17 cellular contexts compared by ENCODE assay signal in genomic region chr4:87657525-87657924, GRCh38. TPM values are rescaled to one million over a fixed set of nuclear protein-coding genes. Genes with fewer than 3 reads are reported as not detected.
DNase-seq lines count a peak whose midpoint lies in the region; ATAC-seq and TF ChIP-seq lines count a peak whose summit lies in the region.
"Had no signal": no experiment of that assay in that cellular context is flagged by ENCODE, and none has a peak within 500 bp of the region (broad histone marks: within the 10 kb centered on the region; RNA-seq: fewer than 3 reads in every experiment).

No MANE protein-coding gene starts in this region.

- CTCF ChIA-PET in HEK293 (lab: Yijun Ruan, JAX): interaction anchor here (0.7 kb wide), 1 partner anchor 9 kb away, joined by 3 read pairs; no protein-coding TSS in a partner anchor

- no peaks in the 10 kb centered on the region for H3K9me3 ChIP-seq in HEK293 (ENCODE audit: control insufficient read depth, insufficient read depth, low read depth, low read length)
- no peaks in the 10 kb centered on the region for H3K9me3 ChIP-seq in SJSA1 (replicated peaks)
- H3K9me3 ChIP-seq in psoas muscle: no peaks in the 10 kb centered on the region
- H3K9me3 ChIP-seq: adrenal gland, lower lobe of right lung had no signal

- no peak overlapping the region for H3K4me3 ChIP-seq in HEK293 (ENCODE audit: low read depth, low read length)
- H3K4me3 ChIP-seq in SJSA1: no peak overlapping the region
- H3K4me3 ChIP-seq in fibroblast of mammary gland (ENCODE audit: control insufficient read depth, low read depth, low read length): no peak overlapping the region
- no peak overlapping the region for H3K4me3 ChIP-seq in retinal pigment epithelial cell (ENCODE audit: low read length)
- no peak overlapping the region for H3K4me3 ChIP-seq in psoas muscle
- H3K4me3 ChIP-seq: adrenal gland, lower lobe of right lung had no signal

- intact Hi-C loops in psoas muscle (cut with DNase I): no loop called here

- in situ Hi-C loops in GM13976 (cut with MboI; ENCODE audit: low sequenced_read_pairs, unreplicated experiment): no loop called here

- H3K36me3 ChIP-seq in HEK293 (ENCODE audit: control insufficient read depth in 2 of 2, insufficient read depth in 1 of 2, low read length in 2 of 2): no peaks in the 10 kb centered on the region
- no peaks in the 10 kb centered on the region for H3K36me3 ChIP-seq in SJSA1
- no peaks in the 10 kb centered on the region for H3K36me3 ChIP-seq in psoas muscle (ENCODE audit: insufficient read depth in 1 of 2, low read depth in 1 of 2)
- H3K36me3 ChIP-seq: adrenal gland, lower lobe of right lung had no signal

- H3K27ac ChIP-seq in HEK293 (ENCODE audit: extremely low read depth, low read depth, low read length) (no peak overlapping the region; the same call in 1 of the 2 replicates), SJSA1 (0 out of 2 replicates have a peak overlapping the region, but pooled peaks have one; percentile 18), psoas muscle (no peak overlapping the region)
- H3K27ac ChIP-seq: adrenal gland, lower lobe of right lung had no signal

- POLR2A ChIA-PET in HEK293 (lab: Yijun Ruan, JAX): no interaction called here

- DNase-seq in SJSA1 (ENCODE audit: low read depth in 1 of 2, low spot score in 2 of 2) (peak in 1 of 2 experiments; percentile 37), fibroblast of mammary gland (ENCODE audit: low read depth) (peak; percentile 71), retinal pigment epithelial cell (ENCODE audit: low read depth) (peak; percentile 79), DMS79 treated with DMSO at 0.1 percent for 48 hours (lab: John Stamatoyannopoulos, UW) (no peak), GM13976 (ENCODE audit: low spot score) (no peak), NCI-H69 (lab: John Stamatoyannopoulos, UW) (no peak), psoas muscle (no peak)
- DNase-seq: activated CD4-positive, alpha-beta T cell treated with anti-CD3 and anti-CD28 coated beads for 36 hours; activated T-cell treated with anti-CD3 and anti-CD28 coated beads, Interleukin-2, amount 50 U/mL, for 1 hour; adrenal gland; effector CD4-positive, alpha-beta T cell; lower lobe of right lung; NCI-H2171 treated with DMSO at 0.1 percent for 48 hours; T-helper 17 cell had no signal

- H3K27me3 ChIP-seq in SJSA1 (replicated peaks) (no peaks in the 10 kb centered on the region), psoas muscle (ENCODE audit: insufficient read depth in 3 of 3, low read length in 2 of 3) (no peaks in the 10 kb centered on the region)
- H3K27me3 ChIP-seq: adrenal gland had no signal

- H3K4me1 ChIP-seq in HEK293 (ENCODE audit: control insufficient read depth, insufficient read depth, low read length): peaks cover 5% of the 10 kb centered on the region; the same call in 1 of the 2 replicates
- peaks cover 11% of the 10 kb centered on the region for H3K4me1 ChIP-seq in SJSA1 (replicated peaks)
- H3K4me1 ChIP-seq in psoas muscle: no peaks in the 10 kb centered on the region
- H3K4me1 ChIP-seq: adrenal gland had no signal

- WGBS in psoas muscle, 3 donors: 24 to 35% (median 34%) methylated on average over 3 of the region's 3 CpGs

- TF ChIP-seq CTCF in HEK293 (tag by site-specific recombination; IDR thresholded peaks at IDR 0.05) (no peak), fibroblast of mammary gland (conservative IDR thresholded peaks at IDR 0.05; ENCODE audit: control insufficient read depth, insufficient read depth, low read depth, low read length) (no peak), retinal pigment epithelial cell (conservative IDR thresholded peaks at IDR 0.05; ENCODE audit: low read depth, low read length) (no peak), GM13976 (IDR thresholded peaks at IDR 0.05; ENCODE audit: borderline replicate concordance, control extremely low read depth, extremely low read depth, insufficient read depth, missing control alignments) (no peak), psoas muscle (IDR thresholded peaks at IDR 0.05) (no peak)

- no peak for ATAC-seq in psoas muscle
- ATAC-seq: activated CD4-positive, alpha-beta T cell treated with anti-CD3 and anti-CD28 coated beads for 36 hours; lower lobe of right lung; T-helper 17 cell had no signal

TF ChIP-seq in HEK293, 187 proteins besides CTCF, POLR2A, EP300 and RAD21 (continues in another document):
- no peak for TF ChIP-seq ZNF202 (tag by site-specific recombination; IDR thresholded peaks at IDR 0.05; ENCODE audit: borderline replicate concordance)
- TF ChIP-seq ZNF248 (tag by site-specific recombination; IDR thresholded peaks at IDR 0.05): no peak
- no peak for TF ChIP-seq ZNF610 (tag by site-specific recombination; IDR thresholded peaks at IDR 0.05; ENCODE audit: borderline replicate concordance)
- 0 out of 2 replicates have a peak, but pooled peaks have one; percentile 41 for TF ChIP-seq ZNF600 (tag by site-specific recombination; IDR thresholded peaks at IDR 0.05)
- peak; percentile 42; the same call in 1 of the 2 replicates for TF ChIP-seq ZBTB17 (tag by site-specific recombination; IDR thresholded peaks at IDR 0.05)
- no peak for TF ChIP-seq ZNF561 (tag by site-specific recombination; IDR thresholded peaks at IDR 0.05; ENCODE audit: borderline replicate concordance)
- TF ChIP-seq ZNF398 (tag by site-specific recombination; IDR thresholded peaks at IDR 0.05): no peak
- TF ChIP-seq ZNF843 (tag by site-specific recombination; IDR thresholded peaks at IDR 0.05): 0 out of 2 replicates have a peak, but pooled peaks have one; percentile 22
- peak; percentile 84 for TF ChIP-seq ZNF629 (tag by site-specific recombination; IDR thresholded peaks at IDR 0.05)
- TF ChIP-seq ZNF366 (tag by site-specific recombination; conservative IDR thresholded peaks at IDR 0.05): peak; percentile 44
- no peak for TF ChIP-seq ZNF623 (tag by site-specific recombination; IDR thresholded peaks at IDR 0.05)
- TF ChIP-seq ZBTB6 (tag by site-specific recombination; IDR thresholded peaks at IDR 0.05): peak; percentile 94
- TF ChIP-seq ZFP41 (tag by site-specific recombination; IDR thresholded peaks at IDR 0.05; ENCODE audit: borderline replicate concordance): no peak
- peak; percentile 63 for TF ChIP-seq PRDM6 (tag by site-specific recombination; IDR thresholded peaks at IDR 0.05)
- TF ChIP-seq ZNF639 (tag by site-specific recombination; IDR thresholded peaks at IDR 0.05): peak; percentile 39; the same call in 1 of the 2 replicates
- TF ChIP-seq ZNF48 (tag by site-specific recombination; IDR thresholded peaks at IDR 0.05): no peak
- peak; percentile 51; the same call in 1 of the 2 replicates for TF ChIP-seq SP7 (tag by site-specific recombination; IDR thresholded peaks at IDR 0.05)

RNA-seq across cellular contexts. Expression of gene DMP1, which starts 7.4 kb away (rescaled TPM):
- not detected in 2 replicates for total RNA-seq in SJSA1 (2014; rRNA removed; shearing (Covaris generic))
- total RNA-seq in psoas muscle: not detected
- polyA plus RNA-seq in psoas muscle: under 1 TPM in 1 of 3 donors, not detected in 2; 0.01 TPM
- total RNA-seq: activated CD4-positive, alpha-beta T cell treated with anti-CD3 and anti-CD28 coated beads for 36 hours; adrenal gland; lower lobe of right lung; OCI-LY7; omental fat pad; T-helper 17 cell had no signal

RNA-seq across cellular contexts. Expression of gene DSPP, which starts 49.2 kb away (rescaled TPM):
- total RNA-seq in SJSA1 (2014; rRNA removed; shearing (Covaris generic)): not detected in 2 replicates
- total RNA-seq in psoas muscle: under 1 TPM in 1 of 4 donors, not detected in 3; 0.14 TPM
- under 1 TPM in 1 of 3 donors, not detected in 2; 0.01 TPM for polyA plus RNA-seq in psoas muscle
- total RNA-seq: activated CD4-positive, alpha-beta T cell treated with anti-CD3 and anti-CD28 coated beads for 36 hours; adrenal gland; lower lobe of right lung; OCI-LY7; omental fat pad; T-helper 17 cell had no signal
- polyA plus RNA-seq: adrenal gland had no signal

Comparison
In these comparisons a context has a peak if more than half of its experiments do, and no peak if none do; other contexts are left out.
1. DNase-seq: peak in fibroblast of mammary gland (single experiment) and retinal pigment epithelial cell (single experiment); none in DMS79 treated with DMSO at 0.1 percent for 48 hours (single experiment), GM13976 (single experiment), NCI-H69 (single experiment) and psoas muscle (0 of 2).